In the genomic region with DNA sequence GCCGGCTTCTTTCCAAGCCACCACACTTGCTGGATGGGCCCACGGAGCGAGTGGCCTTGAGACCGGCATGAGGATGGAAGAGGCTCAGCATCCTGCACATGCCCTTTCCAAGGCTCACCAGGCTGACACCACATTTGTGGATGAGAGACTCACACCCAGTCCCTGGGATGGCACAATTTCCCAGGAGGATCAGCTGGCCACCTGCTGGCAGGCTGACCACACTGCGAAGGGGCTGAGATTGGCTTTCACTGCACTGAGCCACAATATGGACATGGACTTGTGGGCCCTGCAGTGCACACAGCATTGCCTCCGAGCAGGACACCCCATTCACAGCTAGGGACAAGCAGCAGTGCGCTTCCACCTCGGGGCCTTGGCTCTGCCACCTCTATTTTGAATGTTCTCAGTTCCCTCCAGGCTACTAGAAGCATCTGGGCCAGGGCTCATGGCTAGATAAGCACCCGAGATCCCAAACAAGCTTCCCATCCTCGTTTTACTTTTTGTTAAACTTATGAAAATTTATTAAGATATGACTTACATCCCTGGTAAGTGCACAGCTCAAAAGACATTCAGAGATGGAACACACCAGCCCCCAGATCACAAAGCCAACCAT, we compare ENCODE assay signal across 8 cellular contexts. TPM values are rescaled to one million over a fixed set of nuclear protein-coding genes. Genes with fewer than 3 reads are reported as not detected.
DNase-seq lines count a peak whose midpoint lies in the region; ATAC-seq, FAIRE-seq and TF ChIP-seq lines count a peak whose summit lies in the region.

No MANE protein-coding gene starts in this region.

- H3K27ac ChIP-seq in KMS-11 (no peak overlapping the region), breast epithelium (no peak overlapping the region), HepG2 (ENCODE audit: extremely low read length, insufficient read depth, low read length) (no peak overlapping the region)

- H3K79me2 ChIP-seq in KMS-11 (ENCODE audit: insufficient read depth, low read depth), result no peaks in the 10 kb centered on the region
- no peaks in the 10 kb centered on the region for H3K79me2 ChIP-seq in HepG2 (ENCODE audit: insufficient read depth, low read length)

- H4K20me1 ChIP-seq in KMS-11 (ENCODE audit: insufficient read depth) (no peaks in the 10 kb centered on the region), HepG2 (ENCODE audit: insufficient read depth, low read length) (no peaks in the 10 kb centered on the region)

- BruUV-seq in HepG2 (replicated peaks; lab: Mats Ljungman, UMichigan), result no TSS peak

- no peaks in the 10 kb centered on the region for H3K27me3 ChIP-seq in KMS-11 (ENCODE audit: insufficient read depth, low read depth)
- no peaks in the 10 kb centered on the region for H3K27me3 ChIP-seq in breast epithelium
- H3K27me3 ChIP-seq in HepG2 (ENCODE audit: control insufficient read depth in 1 of 2, insufficient read depth in 2 of 2, low read length in 2 of 2), result no peaks in the 10 kb centered on the region; a peak in 2 of 5 replicates

- TF ChIP-seq CTCF in KMS-11 (conservative IDR thresholded peaks at IDR 0.05; ENCODE audit: low read depth, low read length) (peak; percentile 31; the same call in 1 of the 2 replicates), breast epithelium (IDR thresholded peaks at IDR 0.05) (peak; percentile 16 to 34 (median 34)), HepG2 (CRISPR knock-in tag; IDR thresholded peaks at IDR 0.05) (peak; percentile 76)

- ATAC-seq in HepG2 (peak; percentile 96), GM21529 (IDR thresholded peaks at IDR 0.05; ENCODE audit: unreplicated experiment) (no peak), HG02678 (IDR thresholded peaks at IDR 0.05; ENCODE audit: unreplicated experiment) (no peak), HG02571 (IDR thresholded peaks at IDR 0.05; ENCODE audit: unreplicated experiment) (no peak)

- 44% methylated on average over 5 of the region's 10 CpGs for WGBS in HepG2 (ENCODE audit: low lambda C conversion rate)

- no peaks in the 10 kb centered on the region for H3K9me3 ChIP-seq in breast epithelium
- no peaks in the 10 kb centered on the region for H3K9me3 ChIP-seq in HepG2 (ENCODE audit: low read length)

- no peaks in the 10 kb centered on the region for H3K4me1 ChIP-seq in KMS-11 (ENCODE audit: low read depth, poor library complexity, severe bottlenecking)
- H3K4me1 ChIP-seq in breast epithelium, result no peaks in the 10 kb centered on the region
- no peaks in the 10 kb centered on the region for H3K4me1 ChIP-seq in HepG2 (ENCODE audit: insufficient read depth, low read length)

- H3K36me3 ChIP-seq in KMS-11 (ENCODE audit: insufficient read depth) (no peaks in the 10 kb centered on the region), breast epithelium (no peaks in the 10 kb centered on the region), HepG2 (replicated peaks in 1 of 2; ENCODE audit: control insufficient read depth in 1 of 2, insufficient read depth in 2 of 2, low read length in 2 of 2) (no peaks in the 10 kb centered on the region)

- TF ChIP-seq RAD21 in HepG2 (CRISPR knock-in tag; IDR thresholded peaks at IDR 0.05), result peak; percentile 62

- POLR2A ChIA-PET in HepG2 (lab: Yijun Ruan, JAX), result interaction anchor here (0.9 kb wide), 1 partner anchor 194 kb away, joined by 3 read pairs; no protein-coding TSS in a partner anchor

- peak; percentile 63 for FAIRE-seq in HepG2 (lab: Jason Lieb, UNC)

- H2AFZ ChIP-seq in KMS-11 (ENCODE audit: low read depth) (no peak overlapping the region), HepG2 (ENCODE audit: low read length) (no peak overlapping the region)

- H3K9ac ChIP-seq in KMS-11 (no peak overlapping the region), HepG2 (ENCODE audit: insufficient read depth, low read depth, low read length) (no peak overlapping the region)

- peak; percentile 4 for DNase-seq in DMS114 treated with DMSO at 0.1 percent for 48 hours (lab: John Stamatoyannopoulos, UW; ENCODE audit: unreplicated experiment)
- no peak for DNase-seq in breast epithelium (ENCODE audit: low spot score in 2 of 2)
- peak; percentile 34 for DNase-seq in HepG2 (ENCODE audit: low spot score)
- DNase-seq in occipital lobe (lab: John Stamatoyannopoulos, UW), result no peak

- intact Hi-C loops in breast epithelium (cut with DNase I; ENCODE audit: low total_unique reads), result no loop called here
- intact Hi-C loops in HepG2 (cut with micrococcal nuclease; ENCODE audit: unreplicated experiment), result no loop called here

- no peak for TF ChIP-seq EP300 in HepG2 (IDR thresholded peaks at IDR 0.05; ENCODE audit: low read depth in 2 of 2, low read length in 2 of 2)
- no peak for TF ChIP-seq EP300 in HepG2 (CRISPR knock-in tag; IDR thresholded peaks at IDR 0.05; ENCODE audit: borderline replicate concordance)

- in situ Hi-C loops in HepG2 (cut with HindIII; ENCODE audit: extremely low pct_ligation_motif_present, low pct_unique_long_range_greater_than_20kb), result no loop called here

- no peak overlapping the region for H3K4me3 ChIP-seq in KMS-11 (IDR thresholded peaks at IDR 0.05; ENCODE audit: insufficient read depth, low read depth, low read length)
- no peak overlapping the region for H3K4me3 ChIP-seq in breast epithelium
- H3K4me3 ChIP-seq in HepG2 (replicated peaks in 1 of 3; ENCODE audit: insufficient read depth in 1 of 3, low read depth in 2 of 3, low read length in 3 of 3), result no peak overlapping the region

- no peak for TF ChIP-seq POLR2A in breast epithelium (IDR thresholded peaks at IDR 0.05)
- no peak for TF ChIP-seq POLR2A in HepG2 (IDR thresholded peaks at IDR 0.05; ENCODE audit: insufficient read depth in 1 of 2, low read depth in 2 of 2, low read length in 2 of 2)

- CTCF ChIA-PET in HepG2 (lab: Yijun Ruan, JAX; ENCODE audit: low intra/inter-chr PET ratio, low total read pairs), result interaction anchor here (0.7 to 1.8 kb wide), 3 partner anchors 77 to 195 kb away, joined by 3 to 4 read pairs (median 4); no protein-coding TSS in a partner anchor

- H3K4me2 ChIP-seq in KMS-11 (no peak overlapping the region), HepG2 (ENCODE audit: low read depth, low read length) (no peak overlapping the region)

TF ChIP-seq in HepG2, 621 proteins besides CTCF, POLR2A, EP300 and RAD21 (continues in another document):
- TF ChIP-seq SMC3 (IDR thresholded peaks at IDR 0.05; ENCODE audit: low read length) (peak; percentile 68), NRL (CRISPR knock-in tag; IDR thresholded peaks at IDR 0.05; ENCODE audit: borderline replicate concordance) (peak; percentile 20; the same call in 1 of the 2 replicates), ZNF180 (CRISPR knock-in tag; IDR thresholded peaks at IDR 0.05; ENCODE audit: borderline replicate concordance, low read depth) (no peak)
- TF ChIP-seq, protein P1, sequence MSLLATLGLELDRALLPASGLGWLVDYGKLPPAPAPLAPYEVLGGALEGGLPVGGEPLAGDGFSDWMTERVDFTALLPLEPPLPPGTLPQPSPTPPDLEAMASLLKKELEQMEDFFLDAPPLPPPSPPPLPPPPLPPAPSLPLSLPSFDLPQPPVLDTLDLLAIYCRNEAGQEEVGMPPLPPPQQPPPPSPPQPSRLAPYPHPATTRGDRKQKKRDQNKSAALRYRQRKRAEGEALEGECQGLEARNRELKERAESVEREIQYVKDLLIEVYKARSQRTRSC (CRISPR knock-in tag; IDR thresholded peaks at IDR 0.05; ENCODE audit: low read depth), result no peak
- TF ChIP-seq, protein P2, sequence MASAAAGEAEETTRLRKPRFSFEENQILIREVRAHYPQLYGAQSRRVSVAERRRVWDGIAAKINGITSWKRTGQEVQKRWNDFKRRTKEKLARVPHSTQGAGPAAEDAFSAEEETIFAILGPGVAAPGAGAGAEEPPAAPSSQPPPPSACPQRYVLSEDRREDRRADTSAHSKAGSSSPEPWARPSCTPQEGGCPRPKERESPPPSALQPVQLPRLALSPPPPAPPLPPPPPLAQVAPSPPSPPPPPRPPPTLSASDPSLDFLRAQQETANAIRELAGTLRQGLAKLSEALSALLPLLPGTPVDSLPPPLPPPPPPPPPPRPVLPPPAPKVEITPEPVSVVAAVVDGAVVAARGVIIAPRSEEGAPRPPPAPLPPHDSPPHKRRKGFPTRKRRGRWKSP (CRISPR knock-in tag; IDR thresholded peaks at IDR 0.05), result no peak
- TF ChIP-seq, protein P3, sequence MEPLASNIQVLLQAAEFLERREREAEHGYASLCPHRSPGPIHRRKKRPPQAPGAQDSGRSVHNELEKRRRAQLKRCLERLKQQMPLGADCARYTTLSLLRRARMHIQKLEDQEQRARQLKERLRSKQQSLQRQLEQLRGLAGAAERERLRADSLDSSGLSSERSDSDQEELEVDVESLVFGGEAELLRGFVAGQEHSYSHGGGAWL (CRISPR knock-in tag; IDR thresholded peaks at IDR 0.05), result 0 out of 2 replicates have a peak, but pooled peaks have one; percentile 25

RNA-seq across cellular contexts. Expression of a gene that starts 25.3 kb away (rescaled TPM):
- total RNA-seq in breast epithelium (10 to 100 TPM; 14.1 to 36.4 (median 24.0) TPM), HepG2 (2016; rRNA removed; fragmentation: Illumina TruSeq; extraction: Trizol) (8.0 and 10.1 TPM in 2 replicates), occipital lobe (15.3 TPM)
- 3.3 and 3.6 TPM in 2 replicates for total RNA-seq in HepG2 (2016; cell fraction: cytosol; rRNA removed; fragmentation: Illumina TruSeq; extraction: Trizol; ENCODE audit: low read depth)
- total RNA-seq in HepG2 (2016; cell fraction: insoluble cytoplasmic fraction; rRNA removed; fragmentation: Illumina TruSeq; extraction: Trizol), result 8.0 and 9.5 TPM in 2 replicates
- 5.3 and 6.0 TPM in 2 replicates for total RNA-seq in HepG2 (2016; cell fraction: membrane; rRNA removed; fragmentation: Illumina TruSeq; extraction: Trizol)
- total RNA-seq in HepG2 (2016; cell fraction: nucleus; rRNA removed; fragmentation: Illumina TruSeq; extraction: Trizol), result 13.1 and 20.3 TPM in 2 replicates
- polyA plus RNA-seq in HepG2 (2011; rRNA removed), result 15.0 and 16.6 TPM in 2 replicates
- polyA plus RNA-seq in HepG2 (2011; cell fraction: cytosol; rRNA removed), result 6.9 and 7.3 TPM in 2 replicates
- polyA plus RNA-seq in HepG2 (2011; cell fraction: nucleus; rRNA removed), result 65.2 and 85.5 TPM in 2 replicates
- 15.5 and 20.2 TPM in 2 replicates for polyA plus RNA-seq in HepG2 (2012)
- 0.62 and 0.76 TPM in 2 replicates for polyA plus RNA-seq in HepG2 (2016; cell fraction: cytosol; fragmentation: Illumina TruSeq; extraction: Trizol; ENCODE audit: low read depth)
- 7.7 and 8.1 TPM in 2 replicates for polyA plus RNA-seq in HepG2 (2016; cell fraction: insoluble cytoplasmic fraction; fragmentation: Illumina TruSeq; extraction: Trizol; ENCODE audit: low read depth)
- polyA plus RNA-seq in HepG2 (2016; cell fraction: membrane; fragmentation: Illumina TruSeq; extraction: Trizol; ENCODE audit: low read depth), result 2.2 and 2.3 TPM in 2 replicates
- polyA plus RNA-seq in HepG2 (2016; cell fraction: nucleus; fragmentation: Illumina TruSeq; extraction: Trizol; ENCODE audit: insufficient read depth, low read depth), result 38.3 and 43.6 TPM in 2 replicates
- polyA minus RNA-seq in HepG2 (2011; rRNA and poly(A)+ RNA removed; ENCODE audit: low replicate concordance), result 15.9 and 24.1 TPM in 2 replicates
- 5.5 and 6.0 TPM in 2 replicates for polyA minus RNA-seq in HepG2 (2011; cell fraction: cytosol; rRNA and poly(A)+ RNA removed)
- polyA minus RNA-seq in HepG2 (2011; cell fraction: nucleus; rRNA and poly(A)+ RNA removed), result 28.0 and 32.8 TPM in 2 replicates

Comparison
In these comparisons a context has a peak if more than half of its experiments do, and no peak if none do; other contexts are left out.
1. DNase-seq: peak in DMS114 treated with DMSO at 0.1 percent for 48 hours (single experiment) and HepG2 (single experiment); none in breast epithelium (0 of 2) and occipital lobe (single experiment).
2. Peak in every context shown above with its lines, with median percentiles within 50 percentile points of each other: CTCF ChIP-seq.